ENCODE assay signal across 8 cellular contexts in the genomic region with DNA sequence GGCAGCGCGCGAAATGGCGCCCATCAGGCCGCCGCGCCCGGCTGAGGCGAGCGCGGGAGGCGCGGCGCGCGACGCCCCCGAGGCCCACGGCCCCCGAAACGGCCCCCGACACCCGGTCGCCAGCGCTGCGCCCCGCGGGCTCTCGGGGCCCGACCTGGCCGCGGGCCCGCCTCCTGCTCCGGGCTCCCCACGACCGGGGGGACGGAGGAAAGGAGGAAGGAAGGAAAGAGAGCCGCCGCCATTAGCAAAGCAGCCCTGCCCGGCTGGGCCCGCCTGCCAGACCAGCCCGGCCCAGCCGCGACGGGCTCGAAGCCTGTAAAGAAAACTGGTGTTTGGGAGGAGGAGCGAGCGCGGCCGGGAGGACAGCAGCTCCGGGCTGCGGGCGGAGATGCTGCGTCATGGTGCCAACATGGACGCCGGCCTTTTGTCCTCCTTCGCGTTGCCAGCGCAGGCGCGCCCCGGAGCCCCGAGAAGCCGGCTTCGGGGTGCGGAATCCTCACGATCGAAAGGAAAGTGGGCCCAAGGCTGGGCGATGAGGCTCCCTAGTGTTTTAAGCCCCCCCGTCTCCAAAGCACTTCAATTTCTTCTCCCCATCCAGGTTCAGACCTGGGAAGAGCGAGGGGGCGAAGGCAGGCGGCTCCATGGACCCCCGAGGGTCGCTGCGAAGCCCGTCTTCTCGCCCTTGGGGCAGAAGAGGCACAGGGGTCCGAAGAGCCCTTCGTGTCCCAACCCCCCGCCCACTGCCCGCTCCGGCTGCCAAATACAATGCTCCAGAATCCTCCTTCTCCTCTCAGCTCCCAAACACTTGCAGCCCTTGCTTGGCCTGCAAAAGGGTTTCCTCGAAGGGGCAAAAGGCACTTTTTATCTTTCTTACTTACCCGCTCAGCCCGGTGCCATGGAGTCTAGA. TPM values are rescaled to one million over a fixed set of nuclear protein-coding genes. Genes with fewer than 3 reads are reported as not detected.
DNase-seq lines count a peak whose midpoint lies in the region; ATAC-seq, FAIRE-seq and TF ChIP-seq lines count a peak whose summit lies in the region.

No MANE protein-coding gene starts in this region.

- H3K79me2 ChIP-seq in H1 (ENCODE audit: control insufficient read depth in 1 of 2, insufficient read depth in 2 of 2, low read length in 2 of 2) = peaks cover 0 to 44% of the 10 kb centered on the region in 2 experiments; a peak in 2 of 4 replicates

- no peak for FAIRE-seq in H1 (lab: Jason Lieb, UNC)

- H3K18ac ChIP-seq in H1 (ENCODE audit: extremely low read depth, low read length) = peak overlapping the region; percentile 72

- H4K8ac ChIP-seq in H1 (ENCODE audit: extremely low read depth, insufficient read depth, low read length) = peak overlapping the region; percentile 100

- H3K4me3 ChIP-seq in A673 (ENCODE audit: low read depth, low read length, poor library complexity, severe bottlenecking) (peak overlapping the region; percentile 81), H1 (ENCODE audit: extremely low read depth in 1 of 4, insufficient read depth in 2 of 4, low read depth in 3 of 4, low read length in 4 of 4) (peak overlapping the region; percentile 70 to 88 (median 81))

- peak overlapping the region; percentile 75 for H4K91ac ChIP-seq in H1 (replicated peaks; ENCODE audit: insufficient read length, low read length)

- no peak overlapping the region for H3K23ac ChIP-seq in H1 (ENCODE audit: insufficient read length)

- TF ChIP-seq CTCF in A673 (conservative IDR thresholded peaks at IDR 0.05; ENCODE audit: low read depth, low read length) = no peak
- no peak for TF ChIP-seq CTCF in H1 (IDR thresholded peaks at IDR 0.05; ENCODE audit: control extremely low read depth in 1 of 3, insufficient read depth in 1 of 3, low read depth in 1 of 3, low read length in 3 of 3)

- no peak overlapping the region for H2AFZ ChIP-seq in H1 (ENCODE audit: low read length)

- H2AK5ac ChIP-seq in H1 (ENCODE audit: low read depth, low read length) = peak overlapping the region; percentile 69; the same call in 1 of the 2 replicates

- intact Hi-C loops in A673 (cut with micrococcal nuclease; ENCODE audit: unreplicated experiment) = no loop called here

- in situ Hi-C loops in GM18951 (cut with MboI; ENCODE audit: low sequenced_read_pairs, unreplicated experiment) = no loop called here

- peak overlapping the region; percentile 83 to 92 for H3K4me2 ChIP-seq in H1 (ENCODE audit: insufficient read depth in 1 of 2, low read depth in 2 of 2, low read length in 2 of 2)

- H4K5ac ChIP-seq in H1 (ENCODE audit: insufficient read length, low read depth, low read length) = peak overlapping the region; percentile 81

- peaks cover 29% of the 10 kb centered on the region for H3K23me2 ChIP-seq in H1 (ENCODE audit: low read depth, low read length)

- peaks cover 13% of the 10 kb centered on the region for H3K79me1 ChIP-seq in H1 (ENCODE audit: low read depth, low read length)

- no peak for ATAC-seq in stimulated activated naive CD8-positive, alpha-beta T cell treated with anti-CD3 and anti-CD28 coated beads, Interleukin-15, Interleukin-2, amounts not matched to agents 100 U/mL and 50 U/mL, for 24 hours
- no peak for ATAC-seq in GM19455 (IDR thresholded peaks at IDR 0.05; ENCODE audit: unreplicated experiment)

- peak overlapping the region; percentile 95 for H3K4ac ChIP-seq in H1 (replicated peaks; ENCODE audit: insufficient read length, low read depth, low read length)

- H3K27me3 ChIP-seq in A673 (replicated peaks; ENCODE audit: insufficient read depth, low read depth, low read length, poor library complexity) (no peaks in the 10 kb centered on the region), H1 (replicated peaks in 1 of 4; ENCODE audit: control insufficient read depth in 3 of 4, extremely low read depth in 1 of 4, insufficient read depth in 3 of 4, low read length in 3 of 4) (no peaks in the 10 kb centered on the region)

- H2BK15ac ChIP-seq in H1 (ENCODE audit: low read length) = no peak overlapping the region

- BruUV-seq in A673 (replicated peaks; lab: Mats Ljungman, UMichigan) = no TSS peak

- H4K20me1 ChIP-seq in H1 (replicated peaks in 1 of 2; ENCODE audit: control insufficient read depth in 1 of 2, insufficient read depth in 2 of 2, low read length in 2 of 2) = peaks cover 7 to 12% of the 10 kb centered on the region in 2 experiments

- no peak overlapping the region for H2BK20ac ChIP-seq in H1 (ENCODE audit: low read length)

- peak overlapping the region; percentile 93 to 100 (median 98) for H3K9ac ChIP-seq in H1 (replicated peaks in 1 of 4; ENCODE audit: extremely low read depth in 1 of 4, low read depth in 3 of 4, low read length in 3 of 4)

- POLR2A ChIA-PET in A673 (lab: Charles Lee; ENCODE audit: low non-redundant PET) = interaction anchor here (0.7 kb wide), 1 partner anchor 69 kb away, joined by 4 read pairs; no protein-coding TSS in a partner anchor
- POLR2A ChIA-PET in H1 (lab: Charles Lee; ENCODE audit: partially characterized antibody) = interaction anchor here (0.6 to 34.9 kb wide), 28 partner anchors 1 to 324 kb away, joined by 3 to 958 read pairs (median 3); a partner anchor contains a TSS

- TF ChIP-seq POLR2A in GM18951 (IDR thresholded peaks at IDR 0.05; ENCODE audit: extremely low read depth, insufficient read depth, insufficient read length) (peak; percentile 63), H1 (IDR thresholded peaks at IDR 0.05; ENCODE audit: control extremely low read depth in 1 of 2, low read depth in 2 of 2, low read length in 2 of 2) (peak in 1 of 2 experiments; percentile 86; a peak in 2 of 3 replicates)

- H2BK120ac ChIP-seq in H1 (replicated peaks; ENCODE audit: low read depth, low read length) = peak overlapping the region; percentile 51

- H3K36me3 ChIP-seq in A673 (ENCODE audit: insufficient read depth, low read length, poor library complexity, severe bottlenecking) (peaks cover 24% of the 10 kb centered on the region), H1 (ENCODE audit: control insufficient read depth in 2 of 4, insufficient read depth in 4 of 4, low read length in 3 of 4) (peaks cover 0 to 15% (median 1%) of the 10 kb centered on the region in 4 experiments; a peak in 3 of 8 replicates)

- no peak for TF ChIP-seq EP300 in H1 (IDR thresholded peaks at IDR 0.05; ENCODE audit: borderline replicate concordance in 1 of 2, low read depth in 2 of 2, low read length in 2 of 2)

- H3K56ac ChIP-seq in H1 (replicated peaks; ENCODE audit: insufficient read length, low read depth, low read length) = peak overlapping the region; percentile 93

- no peaks in the 10 kb centered on the region for H3K9me3 ChIP-seq in A673 (ENCODE audit: low read depth, low read length, poor library complexity, severe bottlenecking)
- H3K9me3 ChIP-seq in H1 (ENCODE audit: insufficient read depth in 2 of 2, low read depth in 1 of 2, low read length in 1 of 2) = no peaks in the 10 kb centered on the region

- DNase-seq in A673 (ENCODE audit: low spot score) (peak; percentile 76), NCI-H460 (ENCODE audit: extremely low read depth, low read depth) (peak; percentile 72), H1 (ENCODE audit: low read depth in 1 of 2, low spot score in 2 of 2) (no peak), medulla oblongata (ENCODE audit: extremely low spot score) (peak; percentile 72)
- DNase-seq in activated CD8-positive, alpha-beta memory T cell treated with anti-CD3 and anti-CD28 coated beads for 24 hours = peak; percentile 89
- peak; percentile 78 for DNase-seq in stimulated activated naive CD8-positive, alpha-beta T cell treated with anti-CD3 and anti-CD28 coated beads, Interleukin-15, Interleukin-2, amounts not matched to agents 100 U/mL and 50 U/mL, for 24 hours

- peak overlapping the region; percentile 96 for H2BK5ac ChIP-seq in H1 (ENCODE audit: low read depth, low read length)

- CTCF ChIA-PET in A673 (lab: Charles Lee) = no interaction called here
- CTCF ChIA-PET in H1 (lab: Charles Lee; ENCODE audit: partially characterized antibody) = interaction anchor here (0.6 to 10.3 kb wide), 7 partner anchors 7 to 134 kb away, joined by 3 to 363 read pairs (median 6); a partner anchor contains a TSS

- H3K4me1 ChIP-seq in A673 (ENCODE audit: insufficient read depth, low read length, poor library complexity, severe bottlenecking) (peaks cover 26% of the 10 kb centered on the region), H1 (replicated peaks in 1 of 4; ENCODE audit: control insufficient read depth in 3 of 4, insufficient read depth in 4 of 4, low read length in 3 of 4) (peaks cover 11 to 32% (median 22%) of the 10 kb centered on the region in 4 experiments)

- no peak overlapping the region for H3K14ac ChIP-seq in H1 (ENCODE audit: insufficient read length)

- peak overlapping the region; percentile 41; the same call in 1 of the 2 replicates for H2BK12ac ChIP-seq in H1 (ENCODE audit: low read depth, low read length)

- H3K27ac ChIP-seq in A673 (ENCODE audit: low read depth, low read length, poor library complexity, severe bottlenecking) (peak overlapping the region; percentile 100), H1 (ENCODE audit: low read depth, low read length) (peak overlapping the region; percentile 97)

- 3% methylated on average over 43 of the region's 86 CpGs; no CpG with 5 or more reads in 1 of the 2 experiments for WGBS in H1 (ENCODE audit: extremely low coverage in 1 of 2, insufficient coverage in 1 of 2, insufficient read length in 1 of 2, insufficient replicate concordance in 2 of 2, low coverage in 1 of 2, low lambda C conversion rate in 2 of 2, missing lambda C conversion rate in 1 of 2), 2 experiments

- TF ChIP-seq RAD21 in H1 (IDR thresholded peaks at IDR 0.05 in 1 of 2, conservative IDR thresholded peaks at IDR 0.05 in 1 of 2; ENCODE audit: low read depth in 2 of 2, low read length in 2 of 2) = no peak

RNA-seq across cellular contexts. Expression of a gene that starts 2.9 kb away (rescaled TPM):
- 23.8 and 24.5 TPM in 2 replicates for total RNA-seq in A673 (2021)
- 4.0 and 4.8 TPM in 2 replicates for total RNA-seq in NCI-H460 (2014; rRNA removed; shearing (Covaris generic))
- polyA plus RNA-seq in NCI-H460 (2014; cell fraction: nucleus; rRNA removed) = 4.5 and 6.0 TPM in 2 replicates
- total RNA-seq in H1 (2021; fragmentation: NEBNext Ultra II Directional; extraction: Animal tissue kit (Norgen Biotek cat#: 25700)) = 17.7 and 17.8 TPM in 2 replicates
- polyA plus RNA-seq in H1 (2011; rRNA removed) = 1.3 and 2.3 TPM in 2 replicates
- 1.2 TPM for polyA plus RNA-seq in H1 (2011; cell fraction: cytosol; rRNA removed)
- polyA plus RNA-seq in H1 (2011; cell fraction: nucleus; rRNA removed) = 4.1 TPM
- 6.5 to 10.1 TPM (median 8.7 TPM) in 4 replicates for polyA plus RNA-seq in H1 (2012, experiment 1 of 2)
- 4.9 TPM for polyA plus RNA-seq in H1 (2012, experiment 2 of 2)
- 6.6 TPM for polyA plus RNA-seq in H1 (2013, experiment 1 of 2)
- polyA plus RNA-seq in H1 (2013, experiment 2 of 2) = 5.8 TPM
- 1.5 and 2.3 TPM in 2 replicates for polyA minus RNA-seq in H1 (2011; rRNA and poly(A)+ RNA removed)
- polyA minus RNA-seq in H1 (2011; cell fraction: cytosol; rRNA and poly(A)+ RNA removed) = 5.3 TPM
- 4.7 TPM for polyA minus RNA-seq in H1 (2011; cell fraction: nucleus; rRNA and poly(A)+ RNA removed)

RNA-seq across cellular contexts. Expression of a gene that starts 7.5 kb away (rescaled TPM):
- 21.1 and 24.3 TPM in 2 replicates for total RNA-seq in A673 (2021)
- 43.9 and 44.5 TPM in 2 replicates for total RNA-seq in NCI-H460 (2014; rRNA removed; shearing (Covaris generic))
- polyA plus RNA-seq in NCI-H460 (2014; cell fraction: nucleus; rRNA removed) = 46.0 and 60.1 TPM in 2 replicates
- 31.0 and 31.9 TPM in 2 replicates for total RNA-seq in H1 (2021; fragmentation: NEBNext Ultra II Directional; extraction: Animal tissue kit (Norgen Biotek cat#: 25700))
- polyA plus RNA-seq in H1 (2011; rRNA removed) = 23.8 and 33.2 TPM in 2 replicates
- 24.2 TPM for polyA plus RNA-seq in H1 (2011; cell fraction: cytosol; rRNA removed)
- 46.5 TPM for polyA plus RNA-seq in H1 (2011; cell fraction: nucleus; rRNA removed)
- 13.3 to 22.8 TPM (median 17.1 TPM) in 4 replicates for polyA plus RNA-seq in H1 (2012, experiment 1 of 2)
- polyA plus RNA-seq in H1 (2012, experiment 2 of 2) = 10.2 TPM
- polyA plus RNA-seq in H1 (2013, experiment 1 of 2) = 16.3 TPM
- 14.9 TPM for polyA plus RNA-seq in H1 (2013, experiment 2 of 2)
- polyA minus RNA-seq in H1 (2011; rRNA and poly(A)+ RNA removed) = 15.0 and 16.7 TPM in 2 replicates
- polyA minus RNA-seq in H1 (2011; cell fraction: cytosol; rRNA and poly(A)+ RNA removed) = 27.1 TPM
- polyA minus RNA-seq in H1 (2011; cell fraction: nucleus; rRNA and poly(A)+ RNA removed) = 45.4 TPM

RNA-seq across cellular contexts. Expression of a gene that starts 57.7 kb away (rescaled TPM):
- total RNA-seq in A673 (2021) = not detected in 2 replicates
- total RNA-seq in NCI-H460 (2014; rRNA removed; shearing (Covaris generic)) = 0.22 and 1.5 TPM in 2 replicates
- polyA plus RNA-seq in NCI-H460 (2014; cell fraction: nucleus; rRNA removed) = 1.8 and 3.0 TPM in 2 replicates
- 0.38 and 0.56 TPM in 2 replicates for total RNA-seq in H1 (2021; fragmentation: NEBNext Ultra II Directional; extraction: Animal tissue kit (Norgen Biotek cat#: 25700))
- polyA plus RNA-seq in H1 (2011; rRNA removed) = 0.28 and 0.48 TPM in 2 replicates
- 0.47 TPM for polyA plus RNA-seq in H1 (2011; cell fraction: cytosol; rRNA removed)
- polyA plus RNA-seq in H1 (2011; cell fraction: nucleus; rRNA removed) = 0.20 TPM
- polyA plus RNA-seq in H1 (2012, experiment 1 of 2) = 0.29 to 1.0 TPM (median 0.42 TPM) in 4 replicates
- polyA plus RNA-seq in H1 (2012, experiment 2 of 2) = 0.56 TPM
- 0.55 TPM for polyA plus RNA-seq in H1 (2013, experiment 1 of 2)
- polyA plus RNA-seq in H1 (2013, experiment 2 of 2) = 0.42 TPM
- polyA minus RNA-seq in H1 (2011; rRNA and poly(A)+ RNA removed) = 0.09 and 0.24 TPM in 2 replicates
- not detected for polyA minus RNA-seq in H1 (2011; cell fraction: cytosol; rRNA and poly(A)+ RNA removed)
- polyA minus RNA-seq in H1 (2011; cell fraction: nucleus; rRNA and poly(A)+ RNA removed) = not detected

Comparison
In these comparisons a context has a peak if more than half of its experiments do, and no peak if none do; other contexts are left out.
1. DNase-seq: peak in A673 (single experiment), NCI-H460 (single experiment), activated CD8-positive, alpha-beta memory T cell treated with anti-CD3 and anti-CD28 coated beads for 24 hours (single experiment), medulla oblongata (single experiment) and stimulated activated naive CD8-positive, alpha-beta T cell treated with anti-CD3 and anti-CD28 coated beads, Interleukin-15, Interleukin-2, amounts not matched to agents 100 U/mL and 50 U/mL, for 24 hours (single experiment); none in H1 (0 of 2).